ENCODE assay signal across 1 cellular context in genomic region chr7:19061331-19061730, GRCh38.
TF ChIP-seq lines count a peak whose summit lies in the region.

No MANE protein-coding gene starts in this region.

TF ChIP-seq in IMR-90, 13 proteins besides CTCF, POLR2A, EP300 and RAD21:
- TF ChIP-seq FOS (IDR thresholded peaks at IDR 0.05; ENCODE audit: low read depth, low read length), result no peak
- no peak for TF ChIP-seq USF2 (IDR thresholded peaks at IDR 0.05; ENCODE audit: low read depth, low read length)
- peak; percentile 39; the same call in 1 of the 2 replicates for TF ChIP-seq CEBPB (IDR thresholded peaks at IDR 0.05; ENCODE audit: low read depth, low read length)
- TF ChIP-seq MAZ (IDR thresholded peaks at IDR 0.05; ENCODE audit: borderline replicate concordance, low read depth, low read length), result no peak
- no peak for TF ChIP-seq RCOR1 (IDR thresholded peaks at IDR 0.05; ENCODE audit: insufficient replicate concordance, low read length)
